12 cellular contexts compared by ENCODE assay signal in genomic region chr7:149856583-149856982, GRCh38. TPM values are rescaled to one million over a fixed set of nuclear protein-coding genes. Genes with fewer than 3 reads are reported as not detected.
DNase-seq lines count a peak whose midpoint lies in the region; ATAC-seq and TF ChIP-seq lines count a peak whose summit lies in the region.
"Had no signal": no experiment of that assay in that cellular context is flagged by ENCODE, and none has a peak within 500 bp of the region (broad histone marks: within the 10 kb centered on the region; RNA-seq: fewer than 3 reads in every experiment).

No MANE protein-coding gene starts in this region.

- H3K27me3 ChIP-seq in thymus (ENCODE audit: control insufficient read depth, insufficient read depth): no peaks in the 10 kb centered on the region
- H3K27me3 ChIP-seq: suprapubic skin had no signal

- peaks cover 46% of the 10 kb centered on the region for H3K4me1 ChIP-seq in thymus (ENCODE audit: control insufficient read depth, insufficient read depth, low read length)

- no peak overlapping the region for H3K4me3 ChIP-seq in thymus (ENCODE audit: low read length)
- H3K4me3 ChIP-seq: GM12878, suprapubic skin had no signal

- ATAC-seq in natural killer cell treated with Interleukin-12 subunit alpha and Interleukin-12 subunit beta and Interleukin-15 and Interleukin-18, amount 100 ng/mL, for 72 hours: no peak
- ATAC-seq in natural killer cell (no peak), HG03354 (IDR thresholded peaks at IDR 0.05; ENCODE audit: poor library complexity, severe bottlenecking, unreplicated experiment) (no peak)
- ATAC-seq in effector memory CD8-positive, alpha-beta T cell (replicated peaks): peak; percentile 33
- ATAC-seq: GM12878, sciatic nerve had no signal

- H3K9me3 Mint-ChIP-seq in natural killer cell treated with Interleukin-12 subunit alpha and Interleukin-12 subunit beta and Interleukin-15 and Interleukin-18, amount 100 ng/mL, for 72 hours: no peaks in the 10 kb centered on the region
- H3K9me3 Mint-ChIP-seq in natural killer cell: no peaks in the 10 kb centered on the region
- H3K9me3 Mint-ChIP-seq in effector memory CD8-positive, alpha-beta T cell: no peaks in the 10 kb centered on the region

- H3K4me1 Mint-ChIP-seq in natural killer cell treated with Interleukin-12 subunit alpha and Interleukin-12 subunit beta and Interleukin-15 and Interleukin-18, amount 100 ng/mL, for 72 hours (ENCODE audit: low read depth in 2 of 2): peaks cover 0 to 5% of the 10 kb centered on the region in 2 donors
- peaks cover 0 to 4% of the 10 kb centered on the region in 2 donors for H3K4me1 Mint-ChIP-seq in natural killer cell
- H3K4me1 Mint-ChIP-seq in effector memory CD8-positive, alpha-beta T cell (ENCODE audit: low read depth in 2 of 2): peaks cover 0 to 22% of the 10 kb centered on the region in 2 donors

- peaks cover 16% of the 10 kb centered on the region for H3K36me3 ChIP-seq in thymus (ENCODE audit: control insufficient read depth, insufficient read depth)

- peak; percentile 46 for DNase-seq in natural killer cell treated with Interleukin-12 subunit alpha and Interleukin-12 subunit beta and Interleukin-15 and Interleukin-18, amount 100 ng/mL, for 72 hours (ENCODE audit: low spot score)
- DNase-seq in natural killer cell: no peak
- peak; percentile 21 for DNase-seq in activated CD4-positive, alpha-beta T cell treated with anti-CD3 and anti-CD28 coated beads, Interleukin-2, amount 50 U/mL, for 1 hour
- no peak for DNase-seq in effector memory CD8-positive, alpha-beta T cell
- no peak for DNase-seq in DMS53 (lab: John Stamatoyannopoulos, UW)
- no peak for DNase-seq in MV-4-11 (lab: John Stamatoyannopoulos, UW)
- DNase-seq: NCI-H1436 treated with DMSO at 0.1 percent for 48 hours had no signal

- peak overlapping the region; percentile 10 for H3K4me3 Mint-ChIP-seq in natural killer cell treated with Interleukin-12 subunit alpha and Interleukin-12 subunit beta and Interleukin-15 and Interleukin-18, amount 100 ng/mL, for 72 hours
- no peak overlapping the region for H3K4me3 Mint-ChIP-seq in natural killer cell
- H3K4me3 Mint-ChIP-seq in effector memory CD8-positive, alpha-beta T cell: no peak overlapping the region

- no peaks in the 10 kb centered on the region for H3K27me3 Mint-ChIP-seq in natural killer cell treated with Interleukin-12 subunit alpha and Interleukin-12 subunit beta and Interleukin-15 and Interleukin-18, amount 100 ng/mL, for 72 hours
- H3K27me3 Mint-ChIP-seq in natural killer cell (ENCODE audit: low read depth in 2 of 2): no peaks in the 10 kb centered on the region
- no peaks in the 10 kb centered on the region for H3K27me3 Mint-ChIP-seq in effector memory CD8-positive, alpha-beta T cell

- H3K9me3 ChIP-seq in thymus (ENCODE audit: control insufficient read depth): no peaks in the 10 kb centered on the region
- H3K9me3 ChIP-seq: suprapubic skin had no signal

- no peaks in the 10 kb centered on the region for H3K36me3 Mint-ChIP-seq in natural killer cell treated with Interleukin-12 subunit alpha and Interleukin-12 subunit beta and Interleukin-15 and Interleukin-18, amount 100 ng/mL, for 72 hours
- no peaks in the 10 kb centered on the region for H3K36me3 Mint-ChIP-seq in natural killer cell
- peaks cover 20% of the 10 kb centered on the region for H3K36me3 Mint-ChIP-seq in effector memory CD8-positive, alpha-beta T cell (ENCODE audit: insufficient read depth)

- H3K27ac ChIP-seq in thymus (ENCODE audit: low read depth): peak overlapping the region; percentile 46
- H3K27ac ChIP-seq: suprapubic skin had no signal

- intact Hi-C loops in natural killer cell (cut with micrococcal nuclease): no loop called here

- no peak overlapping the region for H3K27ac Mint-ChIP-seq in natural killer cell treated with Interleukin-12 subunit alpha and Interleukin-12 subunit beta and Interleukin-15 and Interleukin-18, amount 100 ng/mL, for 72 hours
- no peak overlapping the region for H3K27ac Mint-ChIP-seq in natural killer cell
- H3K27ac Mint-ChIP-seq in effector memory CD8-positive, alpha-beta T cell: peak overlapping the region; percentile 4 to 18

- TF ChIP-seq CTCF in natural killer cell (IDR thresholded peaks at IDR 0.05): no peak

- 8% methylated on average over 8 of the region's 8 CpGs for WGBS in thymus

RNA-seq across cellular contexts. Expression of gene ATP6V0E2, which starts 17.2 kb away (rescaled TPM):
- total RNA-seq in natural killer cell treated with Interleukin-12 subunit alpha and Interleukin-12 subunit beta and Interleukin-15 and Interleukin-18, amount 100 ng/mL, for 72 hours: 10 to 100 TPM; 32.6 to 64.3 TPM
- total RNA-seq in natural killer cell: 10 to 100 TPM; 23.2 to 39.4 (median 34.9) TPM
- 38.9 TPM for polyA plus RNA-seq in thymus

RNA-seq across cellular contexts. Expression of gene ZNF862, which starts 18.4 kb away (rescaled TPM):
- total RNA-seq in natural killer cell treated with Interleukin-12 subunit alpha and Interleukin-12 subunit beta and Interleukin-15 and Interleukin-18, amount 100 ng/mL, for 72 hours: 10 to 100 TPM; 18.8 to 19.1 TPM
- 10 to 100 TPM; 21.4 to 28.9 (median 21.7) TPM for total RNA-seq in natural killer cell
- polyA plus RNA-seq in thymus: 15.8 TPM

Comparison
In these comparisons a context has a peak if more than half of its experiments do, and no peak if none do; other contexts are left out.
1. DNase-seq: peak in natural killer cell treated with Interleukin-12 subunit alpha and Interleukin-12 subunit beta and Interleukin-15 and Interleukin-18, amount 100 ng/mL, for 72 hours (single experiment) and activated CD4-positive, alpha-beta T cell treated with anti-CD3 and anti-CD28 coated beads, Interleukin-2, amount 50 U/mL, for 1 hour (single experiment); none in natural killer cell (single experiment), effector memory CD8-positive, alpha-beta T cell (0 of 3), DMS53 (single experiment) and MV-4-11 (single experiment).
2. H3K27ac Mint-ChIP-seq: peak in effector memory CD8-positive, alpha-beta T cell (2 of 2); none in natural killer cell treated with Interleukin-12 subunit alpha and Interleukin-12 subunit beta and Interleukin-15 and Interleukin-18, amount 100 ng/mL, for 72 hours (0 of 2) and natural killer cell (0 of 2).